1 cellular context compared by ENCODE assay signal in genomic region chr16:22210854-22211253, GRCh38.
TF ChIP-seq lines count a peak whose summit lies in the region.

No MANE protein-coding gene starts in this region.

TF ChIP-seq in IMR-90, 13 proteins besides CTCF, POLR2A, EP300 and RAD21:
- no peak for TF ChIP-seq BHLHE40 (IDR thresholded peaks at IDR 0.05; ENCODE audit: low read depth, low read length)
- no peak for TF ChIP-seq MAZ (IDR thresholded peaks at IDR 0.05; ENCODE audit: borderline replicate concordance, low read depth, low read length)
- no peak for TF ChIP-seq FOS (IDR thresholded peaks at IDR 0.05; ENCODE audit: low read depth, low read length)
- peak; percentile 22; the same call in 1 of the 2 replicates for TF ChIP-seq USF2 (IDR thresholded peaks at IDR 0.05; ENCODE audit: low read depth, low read length)
